ENCODE assay signal across 8 cellular contexts in genomic region chr12:6821271-6821673, GRCh38. TPM values are rescaled to one million over a fixed set of nuclear protein-coding genes. Genes with fewer than 3 reads are reported as not detected.
DNase-seq lines count a peak whose midpoint lies in the region; ATAC-seq and TF ChIP-seq lines count a peak whose summit lies in the region.

No MANE protein-coding gene starts in this region.

- H3K27me3 Mint-ChIP-seq in naive B cell: peaks cover 51 to 83% (median 78%) of the 10 kb centered on the region in 3 donors

- DNase-seq in Daoy (ENCODE audit: low read depth) (peak; percentile 63), NCI-H1417 (lab: John Stamatoyannopoulos, UW) (peak; percentile 70 to 91 (median 87)), fibroblast of mammary gland (ENCODE audit: low read depth) (peak; percentile 73), naive B cell (no peak)

- TF ChIP-seq CTCF in VCaP (conservative IDR thresholded peaks at IDR 0.05) (no peak), fibroblast of mammary gland (conservative IDR thresholded peaks at IDR 0.05; ENCODE audit: control insufficient read depth, insufficient read depth, low read depth, low read length) (no peak)

- H3K4me1 Mint-ChIP-seq in naive B cell: peaks cover 20 to 25% (median 24%) of the 10 kb centered on the region in 3 donors

- H3K27ac ChIP-seq in VCaP: peak overlapping the region; percentile 69; the same call in 1 of the 2 replicates

- peak overlapping the region in 2 of 6 donors; percentile 1 to 56 for H3K27ac Mint-ChIP-seq in naive B cell

- ATAC-seq in naive B cell (ENCODE audit: low read depth in 2 of 2) (peak; percentile 45 to 54), GM21447 (IDR thresholded peaks at IDR 0.05; ENCODE audit: unreplicated experiment) (no peak), HG03571 (IDR thresholded peaks at IDR 0.05; ENCODE audit: unreplicated experiment) (no peak), HG03342 (IDR thresholded peaks at IDR 0.05; ENCODE audit: unreplicated experiment) (no peak)

- no peaks in the 10 kb centered on the region for H3K9me3 Mint-ChIP-seq in naive B cell

- peak overlapping the region in 6 of 8 donors; percentile 29 to 73 (median 50) for H3K4me3 Mint-ChIP-seq in naive B cell

- H3K36me3 Mint-ChIP-seq in naive B cell: peaks cover 0 to 9% of the 10 kb centered on the region in 2 donors

- peak overlapping the region; percentile 41 for H3K4me3 ChIP-seq in fibroblast of mammary gland (ENCODE audit: control insufficient read depth, low read depth, low read length)

RNA-seq across cellular contexts. Expression of gene GPR162, which starts 0.3 kb away (rescaled TPM):
- total RNA-seq in Daoy (2014; rRNA removed; shearing (Covaris generic)): 0.74 and 0.92 TPM in 2 replicates
- not detected for polyA plus RNA-seq in naive B cell (ENCODE audit: low read depth in 6 of 6)

RNA-seq across cellular contexts. Expression of gene P3H3, which starts 6.9 kb away (rescaled TPM):
- 24.1 and 24.8 TPM in 2 replicates for total RNA-seq in Daoy (2014; rRNA removed; shearing (Covaris generic))
- not detected for polyA plus RNA-seq in naive B cell (ENCODE audit: low read depth in 6 of 6)

RNA-seq across cellular contexts. Expression of gene GNB3, which starts 19.5 kb away (rescaled TPM):
- 0.71 and 1.4 TPM in 2 replicates for total RNA-seq in Daoy (2014; rRNA removed; shearing (Covaris generic))
- polyA plus RNA-seq in naive B cell (ENCODE audit: low read depth in 6 of 6): not detected

RNA-seq across cellular contexts. Expression of gene CDCA3, which starts 29.8 kb away (rescaled TPM):
- total RNA-seq in Daoy (2014; rRNA removed; shearing (Covaris generic)): 107 TPM in 2 replicates
- 1 to 10 TPM in 1 of 6 donors, under 1 TPM in 3, not detected in 2; 0.74 to 1.0 (median 0.89) TPM for polyA plus RNA-seq in naive B cell (ENCODE audit: low read depth in 6 of 6)

RNA-seq across cellular contexts. Expression of gene USP5, which starts 30.7 kb away (rescaled TPM):
- total RNA-seq in Daoy (2014; rRNA removed; shearing (Covaris generic)): 134 and 140 TPM in 2 replicates
- polyA plus RNA-seq in naive B cell (ENCODE audit: low read depth in 6 of 6): 10 to 100 TPM; 28.5 to 45.1 (median 35.4) TPM

Comparison
In these comparisons a context has a peak if more than half of its experiments do, and no peak if none do; other contexts are left out.
1. ATAC-seq: peak in naive B cell (2 of 2); none in GM21447 (single experiment), HG03571 (single experiment) and HG03342 (single experiment).